In genomic region chr13:60332682-60333081, GRCh38 we compare ENCODE assay signal across 1 cellular context.
TF ChIP-seq lines count a peak whose summit lies in the region.

No MANE protein-coding gene starts in this region.

TF ChIP-seq in GM12878, 131 proteins besides CTCF, POLR2A, EP300 and RAD21 (continued from another document):
- no peak for TF ChIP-seq PBX3 (IDR thresholded peaks at IDR 0.05; ENCODE audit: insufficient replicate concordance, low read depth, low read length)
